In genomic region chr3:27596334-27596841, GRCh38 we compare ENCODE assay signal across 9 cellular contexts.
DNase-seq lines count a peak whose midpoint lies in the region; ATAC-seq and TF ChIP-seq lines count a peak whose summit lies in the region.
"Had no signal": no experiment of that assay in that cellular context is flagged by ENCODE, and none has a peak within 500 bp of the region (broad histone marks: within the 10 kb centered on the region; RNA-seq: fewer than 3 reads in every experiment).

No MANE protein-coding gene starts in this region.

- TF ChIP-seq POLR2A in thyroid gland (IDR thresholded peaks at IDR 0.05): no peak

- H3K36me3 Mint-ChIP-seq in activated naive CD4-positive, alpha-beta T cell treated with anti-CD3 and anti-CD28 coated beads, Interleukin-2, amount 50 U/mL, for 72 hours: no peaks in the 10 kb centered on the region
- H3K36me3 Mint-ChIP-seq in activated naive CD4-positive, alpha-beta T cell treated with anti-CD3 and anti-CD28 coated beads for 36 hours (ENCODE audit: low read depth): no peaks in the 10 kb centered on the region
- H3K36me3 Mint-ChIP-seq in activated CD4-positive, alpha-beta T cell treated with anti-CD3 and anti-CD28 coated beads, Interleukin-2, amount 10 ng/mL, durations not matched to agents 24 days and 14 days (ENCODE audit: low read depth): no peaks in the 10 kb centered on the region

- no peaks in the 10 kb centered on the region for H3K27me3 Mint-ChIP-seq in activated naive CD4-positive, alpha-beta T cell treated with anti-CD3 and anti-CD28 coated beads for 36 hours (ENCODE audit: low read depth)
- H3K27me3 Mint-ChIP-seq in activated CD4-positive, alpha-beta T cell treated with anti-CD3 and anti-CD28 coated beads, Interleukin-2, amount 10 ng/mL, durations not matched to agents 24 days and 14 days: no peaks in the 10 kb centered on the region

- intact Hi-C loops in activated naive CD4-positive, alpha-beta T cell treated with anti-CD3 and anti-CD28 coated beads for 36 hours (cut with micrococcal nuclease): loop anchor here (10.0 kb wide), 1 partner anchor 112 kb away; the partner anchor contains the start of gene SLC4A7
- intact Hi-C loops in thyroid gland (cut with DNase I): no loop called here
- intact Hi-C loops in activated CD4-positive, alpha-beta T cell treated with anti-CD3 and anti-CD28 coated beads, Interleukin-2, amount 10 ng/mL, durations not matched to agents 24 days and 14 days (cut with micrococcal nuclease): loop anchor here (10.0 kb wide), 1 partner anchor 328 kb away; no protein-coding TSS in a partner anchor

- TF ChIP-seq CTCF in astrocyte of the spinal cord (IDR thresholded peaks at IDR 0.05; ENCODE audit: low read depth, low read length) (no peak), thyroid gland (IDR thresholded peaks at IDR 0.05) (no peak)

- no peak overlapping the region for H3K4me3 Mint-ChIP-seq in activated naive CD4-positive, alpha-beta T cell treated with anti-CD3 and anti-CD28 coated beads for 36 hours
- H3K4me3 Mint-ChIP-seq in activated CD4-positive, alpha-beta T cell treated with anti-CD3 and anti-CD28 coated beads, Interleukin-2, amount 10 ng/mL, durations not matched to agents 24 days and 14 days: no peak overlapping the region

- in situ Hi-C loops in astrocyte of the spinal cord (cut with HindIII; ENCODE audit: low sequenced_read_pairs): no loop called here

- H3K27ac Mint-ChIP-seq in activated naive CD4-positive, alpha-beta T cell treated with anti-CD3 and anti-CD28 coated beads, Interleukin-2, amount 50 U/mL, for 72 hours: peak overlapping the region in 1 of 2 donors; percentile 70
- H3K27ac Mint-ChIP-seq in activated naive CD4-positive, alpha-beta T cell treated with anti-CD3 and anti-CD28 coated beads for 36 hours: no peak overlapping the region
- H3K27ac Mint-ChIP-seq in activated CD4-positive, alpha-beta T cell treated with anti-CD3 and anti-CD28 coated beads, Interleukin-2, amount 10 ng/mL, durations not matched to agents 24 days and 14 days: no peak overlapping the region

- H3K4me1 Mint-ChIP-seq in activated naive CD4-positive, alpha-beta T cell treated with anti-CD3 and anti-CD28 coated beads for 36 hours (ENCODE audit: low read depth): peaks cover 14% of the 10 kb centered on the region
- peaks cover 15% of the 10 kb centered on the region for H3K4me1 Mint-ChIP-seq in activated CD4-positive, alpha-beta T cell treated with anti-CD3 and anti-CD28 coated beads, Interleukin-2, amount 10 ng/mL, durations not matched to agents 24 days and 14 days

- CTCF ChIA-PET in activated naive CD4-positive, alpha-beta T cell treated with anti-CD3 and anti-CD28 coated beads for 36 hours (lab: Charles Lee): no interaction called here

- ATAC-seq in activated naive CD4-positive, alpha-beta T cell treated with anti-CD3 and anti-CD28 coated beads, Interleukin-2, amount 50 U/mL, for 72 hours: peak; percentile 47 to 83
- ATAC-seq in HG03520 (IDR thresholded peaks at IDR 0.05; ENCODE audit: unreplicated experiment): peak; percentile 48
- ATAC-seq: mucosa of descending colon had no signal

- no peaks in the 10 kb centered on the region for H3K9me3 ChIP-seq in thyroid gland
- H3K9me3 ChIP-seq: mucosa of descending colon had no signal

- 2 to 3% methylated on average over 3 of the region's 3 CpGs for WGBS in thyroid gland, 2 donors

- H3K4me1 ChIP-seq in thyroid gland: peaks cover 9 to 16% of the 10 kb centered on the region in 2 donors

- no peaks in the 10 kb centered on the region for H3K27me3 ChIP-seq in thyroid gland

- DNase-seq in activated naive CD4-positive, alpha-beta T cell treated with anti-CD3 and anti-CD28 coated beads, Interleukin-2, amount 50 U/mL, for 72 hours (ENCODE audit: low spot score in 2 of 2): no peak
- DNase-seq in activated naive CD4-positive, alpha-beta T cell treated with anti-CD3 and anti-CD28 coated beads for 36 hours: no peak
- peak; percentile 82 for DNase-seq in astrocyte of the spinal cord (ENCODE audit: low read depth, low spot score)
- peak; percentile 17 to 36 for DNase-seq in thyroid gland
- no peak for DNase-seq in hepatic stellate cell (ENCODE audit: low spot score)
- DNase-seq in activated CD4-positive, alpha-beta T cell treated with anti-CD3 and anti-CD28 coated beads, Interleukin-2, amount 10 ng/mL, durations not matched to agents 24 days and 14 days: no peak
- no peak for DNase-seq in ecto neural progenitor cell (ENCODE audit: low spot score)

- H3K4me3 ChIP-seq in astrocyte of the spinal cord (ENCODE audit: low read depth, low read length): no peak overlapping the region
- H3K4me3 ChIP-seq in thyroid gland (replicated peaks in 1 of 3): no peak overlapping the region
- H3K4me3 ChIP-seq: mucosa of descending colon had no signal

- no peaks in the 10 kb centered on the region for H3K36me3 ChIP-seq in thyroid gland

- no peak overlapping the region for H3K27ac ChIP-seq in thyroid gland

- peaks cover 4% of the 10 kb centered on the region in 2 donors for H3K9me3 Mint-ChIP-seq in activated naive CD4-positive, alpha-beta T cell treated with anti-CD3 and anti-CD28 coated beads, Interleukin-2, amount 50 U/mL, for 72 hours
- H3K9me3 Mint-ChIP-seq in activated naive CD4-positive, alpha-beta T cell treated with anti-CD3 and anti-CD28 coated beads for 36 hours: no peaks in the 10 kb centered on the region
- peaks cover 10% of the 10 kb centered on the region for H3K9me3 Mint-ChIP-seq in activated CD4-positive, alpha-beta T cell treated with anti-CD3 and anti-CD28 coated beads, Interleukin-2, amount 10 ng/mL, durations not matched to agents 24 days and 14 days

Comparison
In these comparisons a context has a peak if more than half of its experiments do, and no peak if none do; other contexts are left out.
1. DNase-seq: peak in astrocyte of the spinal cord (single experiment) and thyroid gland (2 of 2); none in activated naive CD4-positive, alpha-beta T cell treated with anti-CD3 and anti-CD28 coated beads, Interleukin-2, amount 50 U/mL, for 72 hours (0 of 2), activated naive CD4-positive, alpha-beta T cell treated with anti-CD3 and anti-CD28 coated beads for 36 hours (single experiment), hepatic stellate cell (single experiment), activated CD4-positive, alpha-beta T cell treated with anti-CD3 and anti-CD28 coated beads, Interleukin-2, amount 10 ng/mL, durations not matched to agents 24 days and 14 days (single experiment) and ecto neural progenitor cell (single experiment).